8 cellular contexts compared by ENCODE assay signal in the genomic region with DNA sequence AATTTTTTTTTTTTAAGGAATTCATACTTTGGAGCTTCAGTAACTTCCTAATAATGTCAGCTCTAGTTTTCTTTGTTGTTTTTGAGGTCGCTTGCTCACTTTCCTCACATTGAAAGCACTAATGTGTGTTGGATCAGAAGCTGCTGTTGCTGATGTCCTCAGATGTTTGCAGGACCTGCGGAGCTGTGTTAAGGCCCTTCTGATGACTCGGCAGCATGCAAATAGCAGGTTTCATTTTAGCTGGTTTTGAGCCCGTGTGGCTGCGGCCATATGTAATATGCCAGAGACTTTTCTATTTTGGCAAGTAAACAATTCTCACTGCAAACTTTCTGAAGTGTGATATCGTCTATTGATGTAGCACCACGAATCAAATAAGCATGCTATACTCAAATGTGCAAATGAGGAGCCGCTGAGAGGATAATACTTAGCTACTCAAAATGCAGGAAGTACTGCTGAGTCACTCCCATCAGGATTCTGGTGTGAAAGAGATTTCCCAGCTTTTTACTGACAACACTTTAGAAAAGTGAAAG.
DNase-seq lines count a peak whose midpoint lies in the region; ATAC-seq and TF ChIP-seq lines count a peak whose summit lies in the region.

No MANE protein-coding gene starts in this region.

- no peak for TF ChIP-seq POLR2A in erythroblast (IDR thresholded peaks at IDR 0.05; ENCODE audit: low read length)

- ATAC-seq in GM21825 (IDR thresholded peaks at IDR 0.05; ENCODE audit: unreplicated experiment): peak; percentile 66
- no peak for ATAC-seq in activated CD4-positive, CD25-positive, alpha-beta regulatory T cell treated with anti-CD3 and anti-CD28 coated beads, Interleukin-2, amount 50 U/mL, for 24 hours

- DNase-seq in Daoy (ENCODE audit: low read depth) (peak; percentile 85), NCI-H226 (peak; percentile 16), erythroblast (lab: John Stamatoyannopoulos, UW) (peak; percentile 41 to 46), occipital lobe (lab: John Stamatoyannopoulos, UW) (peak; percentile 22), NCI-H2196 (lab: John Stamatoyannopoulos, UW; ENCODE audit: unreplicated experiment) (no peak)
- no peak for DNase-seq in activated naive CD4-positive, alpha-beta T cell treated with anti-CD3 and anti-CD28 coated beads, Interleukin-2, amount 50 U/mL, for 16 hours

Comparison
In these comparisons a context has a peak if more than half of its experiments do, and no peak if none do; other contexts are left out.
1. DNase-seq: peak in Daoy (single experiment), NCI-H226 (single experiment), erythroblast (2 of 2) and occipital lobe (single experiment); none in NCI-H2196 (single experiment) and activated naive CD4-positive, alpha-beta T cell treated with anti-CD3 and anti-CD28 coated beads, Interleukin-2, amount 50 U/mL, for 16 hours (single experiment).